In the genomic region with DNA sequence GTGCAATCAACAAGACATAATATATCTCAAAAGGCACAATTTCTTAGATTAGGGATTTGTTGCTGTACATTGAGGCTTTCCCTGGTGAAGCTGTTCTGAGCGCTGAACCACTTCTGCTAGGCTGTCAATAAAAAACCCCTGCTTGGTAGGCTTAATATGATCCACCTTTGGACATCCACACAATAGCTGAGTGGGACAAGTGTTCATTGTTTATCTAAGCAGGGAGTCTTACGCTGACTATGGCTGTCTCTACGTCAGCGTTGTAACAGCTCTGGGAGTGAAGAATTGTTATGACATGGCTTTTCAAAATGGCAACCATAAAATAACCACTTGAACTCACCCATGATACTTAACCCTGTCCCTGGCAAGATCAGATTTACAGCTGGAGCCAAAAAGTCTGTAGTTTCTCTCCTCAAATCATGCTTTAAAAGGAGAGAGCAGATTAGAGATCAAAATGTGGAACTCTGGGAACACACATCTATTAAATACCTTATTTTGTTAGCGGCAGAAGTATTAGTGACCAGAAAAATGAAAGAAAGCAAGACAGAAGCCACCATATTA, we compare ENCODE assay signal across 1 cellular context.
TF ChIP-seq lines count a peak whose summit lies in the region.

No MANE protein-coding gene starts in this region.

TF ChIP-seq in H1, 55 proteins besides CTCF, POLR2A, EP300 and RAD21:
- TF ChIP-seq SP1 (IDR thresholded peaks at IDR 0.05; ENCODE audit: low read depth, low read length), result no peak
- no peak for TF ChIP-seq RXRA (IDR thresholded peaks at IDR 0.05; ENCODE audit: insufficient read depth, low read depth, low read length)
- TF ChIP-seq TBP (IDR thresholded peaks at IDR 0.05; ENCODE audit: low read depth, low read length), result no peak
- TF ChIP-seq SP4 (IDR thresholded peaks at IDR 0.05; ENCODE audit: low read length), result no peak
- no peak for TF ChIP-seq CREB1 (IDR thresholded peaks at IDR 0.05)
- no peak for TF ChIP-seq TAF7 (optimal IDR thresholded peaks at IDR 0.05; ENCODE audit: borderline replicate concordance, low read depth, low read length)
- no peak for TF ChIP-seq CEBPB (IDR thresholded peaks at IDR 0.05; ENCODE audit: low read depth, low read length)
- TF ChIP-seq, protein P1, sequence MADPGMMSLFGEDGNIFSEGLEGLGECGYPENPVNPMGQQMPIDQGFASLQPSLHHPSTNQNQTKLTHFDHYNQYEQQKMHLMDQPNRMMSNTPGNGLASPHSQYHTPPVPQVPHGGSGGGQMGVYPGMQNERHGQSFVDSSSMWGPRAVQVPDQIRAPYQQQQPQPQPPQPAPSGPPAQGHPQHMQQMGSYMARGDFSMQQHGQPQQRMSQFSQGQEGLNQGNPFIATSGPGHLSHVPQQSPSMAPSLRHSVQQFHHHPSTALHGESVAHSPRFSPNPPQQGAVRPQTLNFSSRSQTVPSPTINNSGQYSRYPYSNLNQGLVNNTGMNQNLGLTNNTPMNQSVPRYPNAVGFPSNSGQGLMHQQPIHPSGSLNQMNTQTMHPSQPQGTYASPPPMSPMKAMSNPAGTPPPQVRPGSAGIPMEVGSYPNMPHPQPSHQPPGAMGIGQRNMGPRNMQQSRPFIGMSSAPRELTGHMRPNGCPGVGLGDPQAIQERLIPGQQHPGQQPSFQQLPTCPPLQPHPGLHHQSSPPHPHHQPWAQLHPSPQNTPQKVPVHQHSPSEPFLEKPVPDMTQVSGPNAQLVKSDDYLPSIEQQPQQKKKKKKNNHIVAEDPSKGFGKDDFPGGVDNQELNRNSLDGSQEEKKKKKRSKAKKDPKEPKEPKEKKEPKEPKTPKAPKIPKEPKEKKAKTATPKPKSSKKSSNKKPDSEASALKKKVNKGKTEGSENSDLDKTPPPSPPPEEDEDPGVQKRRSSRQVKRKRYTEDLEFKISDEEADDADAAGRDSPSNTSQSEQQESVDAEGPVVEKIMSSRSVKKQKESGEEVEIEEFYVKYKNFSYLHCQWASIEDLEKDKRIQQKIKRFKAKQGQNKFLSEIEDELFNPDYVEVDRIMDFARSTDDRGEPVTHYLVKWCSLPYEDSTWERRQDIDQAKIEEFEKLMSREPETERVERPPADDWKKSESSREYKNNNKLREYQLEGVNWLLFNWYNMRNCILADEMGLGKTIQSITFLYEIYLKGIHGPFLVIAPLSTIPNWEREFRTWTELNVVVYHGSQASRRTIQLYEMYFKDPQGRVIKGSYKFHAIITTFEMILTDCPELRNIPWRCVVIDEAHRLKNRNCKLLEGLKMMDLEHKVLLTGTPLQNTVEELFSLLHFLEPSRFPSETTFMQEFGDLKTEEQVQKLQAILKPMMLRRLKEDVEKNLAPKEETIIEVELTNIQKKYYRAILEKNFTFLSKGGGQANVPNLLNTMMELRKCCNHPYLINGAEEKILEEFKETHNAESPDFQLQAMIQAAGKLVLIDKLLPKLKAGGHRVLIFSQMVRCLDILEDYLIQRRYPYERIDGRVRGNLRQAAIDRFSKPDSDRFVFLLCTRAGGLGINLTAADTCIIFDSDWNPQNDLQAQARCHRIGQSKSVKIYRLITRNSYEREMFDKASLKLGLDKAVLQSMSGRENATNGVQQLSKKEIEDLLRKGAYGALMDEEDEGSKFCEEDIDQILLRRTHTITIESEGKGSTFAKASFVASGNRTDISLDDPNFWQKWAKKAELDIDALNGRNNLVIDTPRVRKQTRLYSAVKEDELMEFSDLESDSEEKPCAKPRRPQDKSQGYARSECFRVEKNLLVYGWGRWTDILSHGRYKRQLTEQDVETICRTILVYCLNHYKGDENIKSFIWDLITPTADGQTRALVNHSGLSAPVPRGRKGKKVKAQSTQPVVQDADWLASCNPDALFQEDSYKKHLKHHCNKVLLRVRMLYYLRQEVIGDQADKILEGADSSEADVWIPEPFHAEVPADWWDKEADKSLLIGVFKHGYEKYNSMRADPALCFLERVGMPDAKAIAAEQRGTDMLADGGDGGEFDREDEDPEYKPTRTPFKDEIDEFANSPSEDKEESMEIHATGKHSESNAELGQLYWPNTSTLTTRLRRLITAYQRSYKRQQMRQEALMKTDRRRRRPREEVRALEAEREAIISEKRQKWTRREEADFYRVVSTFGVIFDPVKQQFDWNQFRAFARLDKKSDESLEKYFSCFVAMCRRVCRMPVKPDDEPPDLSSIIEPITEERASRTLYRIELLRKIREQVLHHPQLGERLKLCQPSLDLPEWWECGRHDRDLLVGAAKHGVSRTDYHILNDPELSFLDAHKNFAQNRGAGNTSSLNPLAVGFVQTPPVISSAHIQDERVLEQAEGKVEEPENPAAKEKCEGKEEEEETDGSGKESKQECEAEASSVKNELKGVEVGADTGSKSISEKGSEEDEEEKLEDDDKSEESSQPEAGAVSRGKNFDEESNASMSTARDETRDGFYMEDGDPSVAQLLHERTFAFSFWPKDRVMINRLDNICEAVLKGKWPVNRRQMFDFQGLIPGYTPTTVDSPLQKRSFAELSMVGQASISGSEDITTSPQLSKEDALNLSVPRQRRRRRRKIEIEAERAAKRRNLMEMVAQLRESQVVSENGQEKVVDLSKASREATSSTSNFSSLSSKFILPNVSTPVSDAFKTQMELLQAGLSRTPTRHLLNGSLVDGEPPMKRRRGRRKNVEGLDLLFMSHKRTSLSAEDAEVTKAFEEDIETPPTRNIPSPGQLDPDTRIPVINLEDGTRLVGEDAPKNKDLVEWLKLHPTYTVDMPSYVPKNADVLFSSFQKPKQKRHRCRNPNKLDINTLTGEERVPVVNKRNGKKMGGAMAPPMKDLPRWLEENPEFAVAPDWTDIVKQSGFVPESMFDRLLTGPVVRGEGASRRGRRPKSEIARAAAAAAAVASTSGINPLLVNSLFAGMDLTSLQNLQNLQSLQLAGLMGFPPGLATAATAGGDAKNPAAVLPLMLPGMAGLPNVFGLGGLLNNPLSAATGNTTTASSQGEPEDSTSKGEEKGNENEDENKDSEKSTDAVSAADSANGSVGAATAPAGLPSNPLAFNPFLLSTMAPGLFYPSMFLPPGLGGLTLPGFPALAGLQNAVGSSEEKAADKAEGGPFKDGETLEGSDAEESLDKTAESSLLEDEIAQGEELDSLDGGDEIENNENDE (IDR thresholded peaks at IDR 0.05; ENCODE audit: insufficient replicate concordance, low read length), result no peak
- TF ChIP-seq FOSL1 (IDR thresholded peaks at IDR 0.05; ENCODE audit: insufficient read depth, low read depth, low read length), result no peak
- TF ChIP-seq TEAD4 (IDR thresholded peaks at IDR 0.05; ENCODE audit: low read depth, low read length), result no peak
- TF ChIP-seq TCF12 (IDR thresholded peaks at IDR 0.05; ENCODE audit: low read depth, low read length), result no peak
- TF ChIP-seq HDAC2 (IDR thresholded peaks at IDR 0.05; ENCODE audit: borderline replicate concordance in 1 of 2, low read depth in 2 of 2, low read length in 2 of 2), result no peak
- no peak for TF ChIP-seq CBX8 (IDR thresholded peaks at IDR 0.05; ENCODE audit: borderline replicate concordance, low read depth, low read length)
- TF ChIP-seq EZH2 (IDR thresholded peaks at IDR 0.05; ENCODE audit: low read depth, low read length, severe bottlenecking), result no peak
- no peak for TF ChIP-seq BACH1 (IDR thresholded peaks at IDR 0.05; ENCODE audit: low read length)
- no peak for TF ChIP-seq GABPA (IDR thresholded peaks at IDR 0.05; ENCODE audit: borderline replicate concordance, insufficient read depth, low read length)
- no peak for TF ChIP-seq SRF (IDR thresholded peaks at IDR 0.05; ENCODE audit: low read depth, low read length)
